8 cellular contexts compared by ENCODE assay signal in the genomic region with DNA sequence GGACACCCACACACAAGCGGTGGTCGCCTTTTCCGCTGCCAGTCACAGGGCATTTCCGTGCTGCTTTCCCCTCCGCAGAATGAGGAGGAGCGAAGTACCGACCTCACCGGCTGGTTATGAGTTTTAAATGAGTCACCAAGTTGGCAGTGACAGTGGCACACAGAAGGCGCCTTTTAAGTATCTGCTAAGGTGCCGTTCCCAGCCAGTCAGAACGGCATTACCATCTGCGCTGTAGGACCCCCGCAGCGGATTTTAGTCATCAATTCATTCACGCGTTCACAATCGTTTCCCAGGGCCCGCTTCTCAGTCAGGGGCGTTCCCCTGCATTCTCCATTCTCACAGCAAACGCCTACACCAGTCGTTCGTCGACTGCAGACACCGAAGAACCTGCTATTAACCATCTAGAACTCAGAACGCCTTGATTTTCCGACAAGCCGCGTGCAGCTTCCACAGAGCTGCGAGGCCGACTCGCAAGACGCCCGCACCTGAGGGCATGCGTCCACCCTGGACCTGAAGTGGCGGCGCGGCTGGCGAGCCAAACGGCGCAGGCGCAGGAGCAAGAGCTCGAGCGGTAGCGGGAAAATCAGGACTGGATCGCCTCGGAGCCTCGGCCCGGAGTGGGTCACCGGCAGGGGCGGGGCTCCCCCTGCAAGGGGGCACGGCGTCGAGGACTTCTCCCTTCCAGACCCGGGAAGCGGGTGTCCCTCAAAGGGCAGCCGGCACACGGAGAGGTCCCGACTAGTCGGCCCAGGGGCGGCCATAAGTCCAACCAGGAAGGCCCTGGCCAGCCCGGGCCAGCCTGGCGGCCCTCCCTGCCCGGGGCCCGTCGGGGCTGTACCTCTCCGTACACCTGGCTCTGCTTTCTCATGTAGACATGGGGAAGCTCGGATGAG. TPM values are rescaled to one million over a fixed set of nuclear protein-coding genes. Genes with fewer than 3 reads are reported as not detected.
A peak's percentile ranks its signal among the peaks of the same experiment; 100 is the strongest.
DNase-seq lines count a peak whose midpoint lies in the region; ATAC-seq and TF ChIP-seq lines count a peak whose summit lies in the region.

No MANE protein-coding gene starts in this region.

- H3K27ac ChIP-seq in GM23338 (ENCODE audit: low read depth) (no peak overlapping the region), RWPE2 (ENCODE audit: poor library complexity, severe bottlenecking) (peak overlapping the region; percentile 40), neural cell (ENCODE audit: low read length) (peak overlapping the region; percentile 76)

- H3K79me2 ChIP-seq in GM23338 (replicated peaks; ENCODE audit: insufficient read depth) (no peaks in the 10 kb centered on the region), neural cell (replicated peaks; ENCODE audit: insufficient read depth, low read length) (no peaks in the 10 kb centered on the region)

- no peaks in the 10 kb centered on the region; the same call in 1 of the 2 replicates for H4K20me1 ChIP-seq in GM23338 (replicated peaks; ENCODE audit: insufficient read depth)
- H4K20me1 ChIP-seq in neural cell (ENCODE audit: insufficient read depth) = no peaks in the 10 kb centered on the region

- peaks cover 12% of the 10 kb centered on the region for H3K36me3 Mint-ChIP-seq in GM23338 (ENCODE audit: low read depth)
- H3K36me3 Mint-ChIP-seq in stimulated activated naive CD8-positive, alpha-beta T cell treated with anti-CD3 and anti-CD28 coated beads, Interleukin-15, Interleukin-2, amounts not matched to agents 100 ng/mL and 50 ng/mL, for 24 hours (ENCODE audit: low read depth) = peaks cover 13% of the 10 kb centered on the region

- H3K9me3 ChIP-seq in RWPE2 (ENCODE audit: severe bottlenecking) (no peaks in the 10 kb centered on the region), neural cell (ENCODE audit: low read length) (no peaks in the 10 kb centered on the region)

- TF ChIP-seq RAD21 in neural cell (conservative IDR thresholded peaks at IDR 0.05) = peak; percentile 38

- peak; percentile 86 for DNase-seq in EL
- peak; percentile 93 for DNase-seq in GM23338 (ENCODE audit: low spot score)
- DNase-seq in LHCN-M2 (ENCODE audit: low read depth) = peak; percentile 74
- DNase-seq in RWPE2 (ENCODE audit: low spot score) = peak; percentile 81
- DNase-seq in activated effector memory CD4-positive, alpha-beta T cell treated with Interleukin-2 at 50 U/mL for 16 hours = peak; percentile 83
- peak; percentile 87 for DNase-seq in fibroblast of the aortic adventitia (ENCODE audit: low read depth)

- ATAC-seq in GM23338 = peak; percentile 69
- ATAC-seq in RWPE2 (ENCODE audit: low read depth) = peak; percentile 66

- peak overlapping the region; percentile 97 for H2AFZ ChIP-seq in GM23338
- peak overlapping the region; percentile 93 for H2AFZ ChIP-seq in neural cell (ENCODE audit: low read depth, low read length)

- H3K27me3 ChIP-seq in GM23338 (ENCODE audit: insufficient read depth) = peaks cover 10% of the 10 kb centered on the region
- no peaks in the 10 kb centered on the region for H3K27me3 ChIP-seq in RWPE2 (ENCODE audit: insufficient read depth, poor library complexity, severe bottlenecking)
- H3K27me3 ChIP-seq in neural cell (ENCODE audit: insufficient read depth, low read depth, low read length) = no peaks in the 10 kb centered on the region

- H3F3A ChIP-seq in GM23338 (replicated peaks; ENCODE audit: low read depth) = no peaks in the 10 kb centered on the region
- no peaks in the 10 kb centered on the region for H3F3A ChIP-seq in neural cell (ENCODE audit: insufficient read depth, low read length, poor library complexity, severe bottlenecking)

- peak; percentile 32 for TF ChIP-seq EP300 in neural cell (conservative IDR thresholded peaks at IDR 0.05; ENCODE audit: poor library complexity, severe bottlenecking)

- H3K4me1 Mint-ChIP-seq in GM23338 = peaks cover 16% of the 10 kb centered on the region
- H3K4me1 Mint-ChIP-seq in stimulated activated naive CD8-positive, alpha-beta T cell treated with anti-CD3 and anti-CD28 coated beads, Interleukin-15, Interleukin-2, amounts not matched to agents 100 ng/mL and 50 ng/mL, for 24 hours (ENCODE audit: low read depth) = peaks cover 66% of the 10 kb centered on the region

- peaks cover 25% of the 10 kb centered on the region for H3K27me3 Mint-ChIP-seq in GM23338 (ENCODE audit: insufficient read depth, low read depth, poor library complexity)
- no peaks in the 10 kb centered on the region for H3K27me3 Mint-ChIP-seq in stimulated activated naive CD8-positive, alpha-beta T cell treated with anti-CD3 and anti-CD28 coated beads, Interleukin-15, Interleukin-2, amounts not matched to agents 100 ng/mL and 50 ng/mL, for 24 hours

- H3K4me1 ChIP-seq in GM23338 (ENCODE audit: insufficient read depth) = 0 out of 2 replicates have a peak, but pooled peaks cover 15% of the 10 kb centered on the region
- H3K4me1 ChIP-seq in RWPE2 (ENCODE audit: insufficient read depth, poor library complexity, severe bottlenecking) = no peaks in the 10 kb centered on the region

- H3K9ac ChIP-seq in neural cell (ENCODE audit: low read length) = peak overlapping the region; percentile 72

- H3K36me3 ChIP-seq in GM23338 (ENCODE audit: insufficient read depth) (no peaks in the 10 kb centered on the region), RWPE2 (ENCODE audit: low read depth) (no peaks in the 10 kb centered on the region), neural cell (ENCODE audit: insufficient read depth, low read length) (no peaks in the 10 kb centered on the region)

- H3K4me3 ChIP-seq in GM23338 (peak overlapping the region; percentile 62), RWPE2 (ENCODE audit: severe bottlenecking) (peak overlapping the region; percentile 46), fibroblast of the aortic adventitia (ENCODE audit: low read depth, low read length) (peak overlapping the region; percentile 73), neural cell (ENCODE audit: low read length) (peak overlapping the region; percentile 74)

- TF ChIP-seq CTCF in GM23338 (conservative IDR thresholded peaks at IDR 0.05; ENCODE audit: low read depth in 2 of 2) (no peak), RWPE2 (IDR thresholded peaks at IDR 0.05; ENCODE audit: poor library complexity, severe bottlenecking) (no peak), fibroblast of the aortic adventitia (IDR thresholded peaks at IDR 0.05; ENCODE audit: insufficient read depth, low read length) (no peak), neural cell (IDR thresholded peaks at IDR 0.05; ENCODE audit: poor library complexity, severe bottlenecking) (no peak)

- peak overlapping the region; percentile 73 for H3K4me2 ChIP-seq in GM23338
- H3K4me2 ChIP-seq in neural cell (ENCODE audit: low read length) = peak overlapping the region; percentile 69

- H3K9me2 ChIP-seq in GM23338 (ENCODE audit: insufficient read depth) (no peaks in the 10 kb centered on the region), neural cell (ENCODE audit: insufficient read depth, low read length) (no peaks in the 10 kb centered on the region)

- H3K4me3 Mint-ChIP-seq in GM23338 = peak overlapping the region; percentile 89
- H3K4me3 Mint-ChIP-seq in stimulated activated naive CD8-positive, alpha-beta T cell treated with anti-CD3 and anti-CD28 coated beads, Interleukin-15, Interleukin-2, amounts not matched to agents 100 ng/mL and 50 ng/mL, for 24 hours = peak overlapping the region; percentile 90

- peak overlapping the region; percentile 30; the same call in 1 of the 2 replicates for H3K27ac Mint-ChIP-seq in GM23338
- H3K27ac Mint-ChIP-seq in stimulated activated naive CD8-positive, alpha-beta T cell treated with anti-CD3 and anti-CD28 coated beads, Interleukin-15, Interleukin-2, amounts not matched to agents 100 ng/mL and 50 ng/mL, for 24 hours = peak overlapping the region; percentile 99

- peaks cover 23% of the 10 kb centered on the region; the same call in 2 of the 3 replicates for H3K9me3 Mint-ChIP-seq in GM23338
- no peaks in the 10 kb centered on the region for H3K9me3 Mint-ChIP-seq in stimulated activated naive CD8-positive, alpha-beta T cell treated with anti-CD3 and anti-CD28 coated beads, Interleukin-15, Interleukin-2, amounts not matched to agents 100 ng/mL and 50 ng/mL, for 24 hours

TF ChIP-seq in GM23338, 12 proteins besides CTCF, POLR2A, EP300 and RAD21:
- TF ChIP-seq STAT1 (IDR thresholded peaks at IDR 0.05; ENCODE audit: unreplicated experiment) (no peak), CREB1 (CRISPR knock-in tag; IDR thresholded peaks at IDR 0.05; ENCODE audit: low read depth) (peak; percentile 38), ETS1 (IDR thresholded peaks at IDR 0.05) (no peak), POLR2AphosphoS5 (IDR thresholded peaks at IDR 0.05; ENCODE audit: low read depth) (peak; percentile 92)

TF ChIP-seq in neural cell, 6 proteins besides CTCF, POLR2A, EP300 and RAD21 (continues in another document):
- TF ChIP-seq POLR2AphosphoS5 (IDR thresholded peaks at IDR 0.05) (peak; percentile 93), EZH2 (IDR thresholded peaks at IDR 0.05; ENCODE audit: borderline replicate concordance, insufficient read depth, low read length, poor library complexity, severe bottlenecking) (no peak)

RNA-seq across cellular contexts. Expression of gene CYP2R1, which starts 0.6 kb away (rescaled TPM):
- total RNA-seq in GM23338 (2014; rRNA removed; shearing (Covaris generic)) = 15.7 and 16.4 TPM in 2 replicates
- 11.1 and 11.8 TPM in 2 replicates for polyA plus RNA-seq in GM23338 (2016; fragmentation: Nextera tagmentation; extraction: Ambion mirVana)
- total RNA-seq in LHCN-M2 (2014; rRNA removed) = 6.9 and 7.9 TPM in 2 replicates
- 3.3 TPM for polyA plus RNA-seq in LHCN-M2 (2012)
- 10.2 and 14.3 TPM in 2 replicates for total RNA-seq in fibroblast of the aortic adventitia (ENCODE audit: low replicate concordance)
- 52.0 and 67.0 TPM in 2 replicates for polyA plus RNA-seq in neural cell
- polyA minus RNA-seq in neural cell = 44.0 and 48.7 TPM in 2 replicates
